ENCODE assay signal across 1 cellular context in the genomic region with DNA sequence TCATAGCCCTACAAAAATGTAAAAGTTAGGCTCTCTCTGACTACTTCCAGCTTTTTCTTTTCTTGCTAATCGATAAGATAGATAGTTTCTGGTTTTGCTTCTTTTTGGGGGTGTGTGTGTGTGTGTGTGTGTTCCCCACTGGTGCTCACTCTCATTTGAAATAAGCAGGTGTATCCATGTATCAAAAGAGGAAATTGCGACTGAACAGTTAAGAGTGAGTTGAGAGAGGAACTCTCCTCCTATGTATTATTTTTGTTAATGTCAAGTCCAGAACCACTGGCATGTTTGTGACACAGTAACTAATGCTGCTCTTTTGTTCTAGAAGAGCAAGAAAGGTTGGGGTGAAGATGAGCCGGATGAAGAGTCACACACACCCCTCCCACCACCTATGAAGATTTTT.
TF ChIP-seq lines count a peak whose summit lies in the region.

No MANE protein-coding gene starts in this region.

TF ChIP-seq in WTC11, 78 proteins besides CTCF, POLR2A, EP300 and RAD21 (continued from another document):
- TF ChIP-seq, protein P1, sequence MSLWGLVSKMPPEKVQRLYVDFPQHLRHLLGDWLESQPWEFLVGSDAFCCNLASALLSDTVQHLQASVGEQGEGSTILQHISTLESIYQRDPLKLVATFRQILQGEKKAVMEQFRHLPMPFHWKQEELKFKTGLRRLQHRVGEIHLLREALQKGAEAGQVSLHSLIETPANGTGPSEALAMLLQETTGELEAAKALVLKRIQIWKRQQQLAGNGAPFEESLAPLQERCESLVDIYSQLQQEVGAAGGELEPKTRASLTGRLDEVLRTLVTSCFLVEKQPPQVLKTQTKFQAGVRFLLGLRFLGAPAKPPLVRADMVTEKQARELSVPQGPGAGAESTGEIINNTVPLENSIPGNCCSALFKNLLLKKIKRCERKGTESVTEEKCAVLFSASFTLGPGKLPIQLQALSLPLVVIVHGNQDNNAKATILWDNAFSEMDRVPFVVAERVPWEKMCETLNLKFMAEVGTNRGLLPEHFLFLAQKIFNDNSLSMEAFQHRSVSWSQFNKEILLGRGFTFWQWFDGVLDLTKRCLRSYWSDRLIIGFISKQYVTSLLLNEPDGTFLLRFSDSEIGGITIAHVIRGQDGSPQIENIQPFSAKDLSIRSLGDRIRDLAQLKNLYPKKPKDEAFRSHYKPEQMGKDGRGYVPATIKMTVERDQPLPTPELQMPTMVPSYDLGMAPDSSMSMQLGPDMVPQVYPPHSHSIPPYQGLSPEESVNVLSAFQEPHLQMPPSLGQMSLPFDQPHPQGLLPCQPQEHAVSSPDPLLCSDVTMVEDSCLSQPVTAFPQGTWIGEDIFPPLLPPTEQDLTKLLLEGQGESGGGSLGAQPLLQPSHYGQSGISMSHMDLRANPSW (CRISPR knock-in tag; conservative IDR thresholded peaks at IDR 0.05; ENCODE audit: low read depth): no peak
- TF ChIP-seq IRF2 (CRISPR knock-in tag; IDR thresholded peaks at IDR 0.05; ENCODE audit: borderline replicate concordance, low read depth) (no peak), ETV6 (CRISPR knock-in tag; IDR thresholded peaks at IDR 0.05) (no peak), EMX1 (CRISPR knock-in tag; IDR thresholded peaks at IDR 0.05) (no peak), PRRX2 (CRISPR knock-in tag; IDR thresholded peaks at IDR 0.05) (no peak), TEAD4 (CRISPR knock-in tag; IDR thresholded peaks at IDR 0.05) (no peak), NR3C1 (CRISPR knock-in tag; conservative IDR thresholded peaks at IDR 0.05; ENCODE audit: low read depth) (no peak), JAZF1 (CRISPR knock-in tag; IDR thresholded peaks at IDR 0.05) (no peak), HMGA2 (CRISPR knock-in tag; IDR thresholded peaks at IDR 0.05) (no peak), NFE2L1 (CRISPR knock-in tag; IDR thresholded peaks at IDR 0.05) (no peak), OVOL2 (CRISPR knock-in tag; IDR thresholded peaks at IDR 0.05; ENCODE audit: borderline replicate concordance) (no peak)
- TF ChIP-seq, protein P2, sequence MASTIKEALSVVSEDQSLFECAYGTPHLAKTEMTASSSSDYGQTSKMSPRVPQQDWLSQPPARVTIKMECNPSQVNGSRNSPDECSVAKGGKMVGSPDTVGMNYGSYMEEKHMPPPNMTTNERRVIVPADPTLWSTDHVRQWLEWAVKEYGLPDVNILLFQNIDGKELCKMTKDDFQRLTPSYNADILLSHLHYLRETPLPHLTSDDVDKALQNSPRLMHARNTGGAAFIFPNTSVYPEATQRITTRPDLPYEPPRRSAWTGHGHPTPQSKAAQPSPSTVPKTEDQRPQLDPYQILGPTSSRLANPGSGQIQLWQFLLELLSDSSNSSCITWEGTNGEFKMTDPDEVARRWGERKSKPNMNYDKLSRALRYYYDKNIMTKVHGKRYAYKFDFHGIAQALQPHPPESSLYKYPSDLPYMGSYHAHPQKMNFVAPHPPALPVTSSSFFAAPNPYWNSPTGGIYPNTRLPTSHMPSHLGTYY (CRISPR knock-in tag; IDR thresholded peaks at IDR 0.05): no peak
- TF ChIP-seq, protein P3, sequence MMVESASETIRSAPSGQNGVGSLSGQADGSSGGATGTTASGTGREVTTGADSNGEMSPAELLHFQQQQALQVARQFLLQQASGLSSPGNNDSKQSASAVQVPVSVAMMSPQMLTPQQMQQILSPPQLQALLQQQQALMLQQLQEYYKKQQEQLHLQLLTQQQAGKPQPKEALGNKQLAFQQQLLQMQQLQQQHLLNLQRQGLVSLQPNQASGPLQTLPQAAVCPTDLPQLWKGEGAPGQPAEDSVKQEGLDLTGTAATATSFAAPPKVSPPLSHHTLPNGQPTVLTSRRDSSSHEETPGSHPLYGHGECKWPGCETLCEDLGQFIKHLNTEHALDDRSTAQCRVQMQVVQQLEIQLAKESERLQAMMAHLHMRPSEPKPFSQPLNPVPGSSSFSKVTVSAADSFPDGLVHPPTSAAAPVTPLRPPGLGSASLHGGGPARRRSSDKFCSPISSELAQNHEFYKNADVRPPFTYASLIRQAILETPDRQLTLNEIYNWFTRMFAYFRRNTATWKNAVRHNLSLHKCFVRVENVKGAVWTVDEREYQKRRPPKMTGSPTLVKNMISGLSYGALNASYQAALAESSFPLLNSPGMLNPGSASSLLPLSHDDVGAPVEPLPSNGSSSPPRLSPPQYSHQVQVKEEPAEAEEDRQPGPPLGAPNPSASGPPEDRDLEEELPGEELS (CRISPR knock-in tag; IDR thresholded peaks at IDR 0.05): no peak
- TF ChIP-seq, protein P4, sequence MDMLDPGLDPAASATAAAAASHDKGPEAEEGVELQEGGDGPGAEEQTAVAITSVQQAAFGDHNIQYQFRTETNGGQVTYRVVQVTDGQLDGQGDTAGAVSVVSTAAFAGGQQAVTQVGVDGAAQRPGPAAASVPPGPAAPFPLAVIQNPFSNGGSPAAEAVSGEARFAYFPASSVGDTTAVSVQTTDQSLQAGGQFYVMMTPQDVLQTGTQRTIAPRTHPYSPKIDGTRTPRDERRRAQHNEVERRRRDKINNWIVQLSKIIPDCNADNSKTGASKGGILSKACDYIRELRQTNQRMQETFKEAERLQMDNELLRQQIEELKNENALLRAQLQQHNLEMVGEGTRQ (CRISPR knock-in tag; IDR thresholded peaks at IDR 0.05): no peak
- TF ChIP-seq, protein P5, sequence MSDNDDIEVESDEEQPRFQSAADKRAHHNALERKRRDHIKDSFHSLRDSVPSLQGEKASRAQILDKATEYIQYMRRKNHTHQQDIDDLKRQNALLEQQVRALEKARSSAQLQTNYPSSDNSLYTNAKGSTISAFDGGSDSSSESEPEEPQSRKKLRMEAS (CRISPR knock-in tag; IDR thresholded peaks at IDR 0.05): no peak
TF ChIP-seq in WTC11: peak in this region for 0.
